16 cellular contexts compared by ENCODE assay signal in the genomic region with DNA sequence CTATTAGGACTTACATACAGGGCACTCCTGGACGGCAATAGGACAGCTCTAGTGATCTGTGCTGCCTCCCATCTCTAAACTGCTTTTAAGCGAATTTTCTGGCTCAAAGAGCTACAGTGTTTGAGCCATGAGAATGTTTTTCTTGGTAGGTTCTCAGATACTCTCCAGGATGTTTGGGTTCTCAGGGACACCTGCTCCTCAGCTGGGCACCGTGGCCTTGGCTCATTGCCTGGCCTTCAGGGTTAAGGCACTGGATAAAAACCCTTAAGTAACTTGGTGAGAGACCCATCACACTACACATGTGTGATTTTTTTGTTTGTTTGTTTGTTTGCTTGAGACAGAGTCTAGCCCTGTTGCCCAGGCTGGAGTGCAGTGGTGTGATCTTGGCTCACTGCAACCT. TPM values are rescaled to one million over a fixed set of nuclear protein-coding genes. Genes with fewer than 3 reads are reported as not detected.
DNase-seq lines count a peak whose midpoint lies in the region; TF ChIP-seq lines count a peak whose summit lies in the region.
"Had no signal": no experiment of that assay in that cellular context is flagged by ENCODE, and none has a peak within 500 bp of the region (broad histone marks: within the 10 kb centered on the region; RNA-seq: fewer than 3 reads in every experiment).

No MANE protein-coding gene starts in this region.

- H3K4me3 ChIP-seq in choroid plexus epithelial cell (ENCODE audit: low read depth, low read length) (no peak overlapping the region), uterus (no peak overlapping the region)
- H3K4me3 ChIP-seq: A549, BLaER1 had no signal

- intact Hi-C loops in uterus (cut with DNase I; ENCODE audit: low total_unique reads), result no loop called here

- no peak for TF ChIP-seq POLR2A in uterus (IDR thresholded peaks at IDR 0.05)

- no peaks in the 10 kb centered on the region for H3K27me3 ChIP-seq in uterus
- H3K27me3 ChIP-seq: BLaER1 had no signal

- H3K9me3 ChIP-seq in uterus, result no peaks in the 10 kb centered on the region
- H3K9me3 ChIP-seq: A549, BLaER1 had no signal

- no peak for TF ChIP-seq CTCF in choroid plexus epithelial cell (conservative IDR thresholded peaks at IDR 0.05; ENCODE audit: low read depth, low read length)
- no peak for TF ChIP-seq CTCF in uterus (IDR thresholded peaks at IDR 0.05)

- H3K36me3 ChIP-seq in uterus, result no peaks in the 10 kb centered on the region
- H3K36me3 ChIP-seq: BLaER1 had no signal

- H3K27ac ChIP-seq in uterus, result no peak overlapping the region
- H3K27ac ChIP-seq: 22Rv1, A549, BLaER1 had no signal

- no peaks in the 10 kb centered on the region for H3K4me1 ChIP-seq in uterus
- H3K4me1 ChIP-seq: A549, BLaER1 had no signal

- DNase-seq in NCI-H2196 (lab: John Stamatoyannopoulos, UW; ENCODE audit: unreplicated experiment) (peak; percentile 1), NCI-H2196 treated with DMSO at 0.1 percent for 48 hours (lab: John Stamatoyannopoulos, UW; ENCODE audit: unreplicated experiment) (no peak), choroid plexus epithelial cell (ENCODE audit: low read depth) (peak; percentile 9), smooth muscle cell of the brain vasculature (ENCODE audit: low read depth, low spot score) (peak; percentile 53), uterus (no peak), AML-193 (lab: John Stamatoyannopoulos, UW) (no peak)
- DNase-seq in stimulated activated CD4-positive, alpha-beta T cell treated with anti-CD3 and anti-CD28 coated beads, Interleukin-2, amount 100 ng/mL, for 48 hours, result no peak
- DNase-seq: CD4-positive, alpha-beta memory T cell; DMS153; DMS79; GF-D8; GOT3; H9 had no signal

RNA-seq across cellular contexts. Expression of a gene that starts 38.5 kb away (rescaled TPM):
- total RNA-seq in uterus, result 10 to 100 TPM in 2 of 4 donors, 1 to 10 TPM in 2; 4.3 to 23.7 (median 10.6) TPM

RNA-seq across cellular contexts. Expression of a gene that starts 39.8 kb away (rescaled TPM):
- 10 to 100 TPM in 2 of 4 donors, 1 to 10 TPM in 2; 3.5 to 27.6 (median 11.4) TPM for total RNA-seq in uterus

Comparison
In these comparisons a context has a peak if more than half of its experiments do, and no peak if none do; other contexts are left out.
1. DNase-seq: peak in NCI-H2196 (single experiment), choroid plexus epithelial cell (single experiment) and smooth muscle cell of the brain vasculature (single experiment); none in NCI-H2196 treated with DMSO at 0.1 percent for 48 hours (single experiment), stimulated activated CD4-positive, alpha-beta T cell treated with anti-CD3 and anti-CD28 coated beads, Interleukin-2, amount 100 ng/mL, for 48 hours (0 of 2), uterus (0 of 2) and AML-193 (0 of 2).